In genomic region chr6:142361765-142362540, GRCh38 we compare ENCODE assay signal across 1 cellular context.
TF ChIP-seq lines count a peak whose summit lies in the region.

No MANE protein-coding gene starts in this region.

TF ChIP-seq in HepG2, 621 proteins besides CTCF, POLR2A, EP300 and RAD21 (continued from another document):
- TF ChIP-seq HOMEZ (CRISPR knock-in tag; IDR thresholded peaks at IDR 0.05; ENCODE audit: low read depth), result 0 out of 2 replicates have a peak, but pooled peaks have one; percentile 9
- TF ChIP-seq ZNF264 (CRISPR knock-in tag; IDR thresholded peaks at IDR 0.05), result no peak
- TF ChIP-seq FOXA3 (CRISPR knock-in tag; IDR thresholded peaks at IDR 0.05), result peak; percentile 63
- peak; percentile 55; the same call in 1 of the 2 replicates for TF ChIP-seq SAP130 (CRISPR knock-in tag; IDR thresholded peaks at IDR 0.05; ENCODE audit: low read depth)
- peak; percentile 67 for TF ChIP-seq HMG20A (CRISPR knock-in tag; IDR thresholded peaks at IDR 0.05; ENCODE audit: borderline replicate concordance)
